Comparison of ENCODE assay signal across 1 cellular context in the genomic region with DNA sequence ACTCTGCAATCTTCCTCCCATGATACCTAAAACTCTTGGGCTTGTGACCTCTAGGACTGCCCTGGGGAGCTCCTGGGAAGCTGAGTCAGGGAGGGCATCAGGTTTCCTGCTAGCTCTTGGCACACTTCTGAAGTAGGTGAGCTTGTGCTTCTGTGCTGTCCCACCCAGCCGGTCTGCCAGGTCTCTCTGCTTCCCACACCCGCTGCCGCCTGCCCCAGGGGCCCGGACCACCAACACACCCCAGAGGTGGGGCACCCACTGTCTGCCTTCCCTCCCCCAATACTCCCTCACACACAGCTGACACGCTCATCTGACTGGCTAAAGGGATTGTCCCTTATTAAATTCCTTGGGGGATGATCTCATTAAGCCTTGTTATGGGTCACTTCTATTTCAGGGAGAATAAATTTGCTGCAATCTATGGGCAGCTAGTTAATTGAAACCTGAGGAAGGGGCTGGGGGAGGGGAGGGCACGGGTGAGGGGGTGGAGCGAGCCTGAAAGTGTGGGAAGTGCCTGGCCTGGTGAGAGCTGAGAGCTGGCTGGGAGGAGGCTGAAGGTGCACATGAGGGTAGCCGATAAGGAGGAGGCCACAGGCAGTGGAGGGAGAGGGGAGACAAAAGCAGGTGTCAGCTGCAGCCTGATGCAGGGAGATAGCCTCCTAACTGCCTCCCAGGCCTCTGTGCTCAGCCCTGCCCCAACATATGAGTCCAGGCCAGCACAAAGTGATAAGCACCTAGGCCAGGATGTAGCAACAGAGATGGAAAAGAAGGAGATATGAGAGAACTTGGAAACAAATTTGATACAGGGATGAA.
TF ChIP-seq lines count a peak whose summit lies in the region.

No MANE protein-coding gene starts in this region.

TF ChIP-seq in K562, 482 proteins besides CTCF, POLR2A, EP300 and RAD21 (continued from another document and continues in another):
- no peak for TF ChIP-seq ZNF318 (IDR thresholded peaks at IDR 0.05; ENCODE audit: borderline replicate concordance in 1 of 2, low read depth in 1 of 2)
- TF ChIP-seq, protein P1, sequence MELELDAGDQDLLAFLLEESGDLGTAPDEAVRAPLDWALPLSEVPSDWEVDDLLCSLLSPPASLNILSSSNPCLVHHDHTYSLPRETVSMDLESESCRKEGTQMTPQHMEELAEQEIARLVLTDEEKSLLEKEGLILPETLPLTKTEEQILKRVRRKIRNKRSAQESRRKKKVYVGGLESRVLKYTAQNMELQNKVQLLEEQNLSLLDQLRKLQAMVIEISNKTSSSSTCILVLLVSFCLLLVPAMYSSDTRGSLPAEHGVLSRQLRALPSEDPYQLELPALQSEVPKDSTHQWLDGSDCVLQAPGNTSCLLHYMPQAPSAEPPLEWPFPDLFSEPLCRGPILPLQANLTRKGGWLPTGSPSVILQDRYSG (tag; conservative IDR thresholded peaks at IDR 0.05; ENCODE audit: low read depth): peak; percentile 86
- TF ChIP-seq POLR2H (tag; IDR thresholded peaks at IDR 0.05; ENCODE audit: low read depth): no peak
- TF ChIP-seq, protein P2, sequence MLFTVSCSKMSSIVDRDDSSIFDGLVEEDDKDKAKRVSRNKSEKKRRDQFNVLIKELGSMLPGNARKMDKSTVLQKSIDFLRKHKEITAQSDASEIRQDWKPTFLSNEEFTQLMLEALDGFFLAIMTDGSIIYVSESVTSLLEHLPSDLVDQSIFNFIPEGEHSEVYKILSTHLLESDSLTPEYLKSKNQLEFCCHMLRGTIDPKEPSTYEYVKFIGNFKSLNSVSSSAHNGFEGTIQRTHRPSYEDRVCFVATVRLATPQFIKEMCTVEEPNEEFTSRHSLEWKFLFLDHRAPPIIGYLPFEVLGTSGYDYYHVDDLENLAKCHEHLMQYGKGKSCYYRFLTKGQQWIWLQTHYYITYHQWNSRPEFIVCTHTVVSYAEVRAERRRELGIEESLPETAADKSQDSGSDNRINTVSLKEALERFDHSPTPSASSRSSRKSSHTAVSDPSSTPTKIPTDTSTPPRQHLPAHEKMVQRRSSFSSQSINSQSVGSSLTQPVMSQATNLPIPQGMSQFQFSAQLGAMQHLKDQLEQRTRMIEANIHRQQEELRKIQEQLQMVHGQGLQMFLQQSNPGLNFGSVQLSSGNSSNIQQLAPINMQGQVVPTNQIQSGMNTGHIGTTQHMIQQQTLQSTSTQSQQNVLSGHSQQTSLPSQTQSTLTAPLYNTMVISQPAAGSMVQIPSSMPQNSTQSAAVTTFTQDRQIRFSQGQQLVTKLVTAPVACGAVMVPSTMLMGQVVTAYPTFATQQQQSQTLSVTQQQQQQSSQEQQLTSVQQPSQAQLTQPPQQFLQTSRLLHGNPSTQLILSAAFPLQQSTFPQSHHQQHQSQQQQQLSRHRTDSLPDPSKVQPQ (CRISPR knock-in tag; IDR thresholded peaks at IDR 0.05; ENCODE audit: borderline replicate concordance): peak; percentile 73; the same call in 1 of the 2 replicates
- TF ChIP-seq FOXA3 (CRISPR knock-in tag; conservative IDR thresholded peaks at IDR 0.05 in 1 of 2, IDR thresholded peaks at IDR 0.05 in 1 of 2): no peak
- TF ChIP-seq NFE2 (IDR thresholded peaks at IDR 0.05; ENCODE audit: low read depth): peak; percentile 22; the same call in 1 of the 2 replicates
- TF ChIP-seq ZKSCAN8 (CRISPR knock-in tag; IDR thresholded peaks at IDR 0.05): peak; percentile 91
- peak; percentile 93 for TF ChIP-seq ZNF766 (CRISPR knock-in tag; conservative IDR thresholded peaks at IDR 0.05)
- TF ChIP-seq, protein P3, sequence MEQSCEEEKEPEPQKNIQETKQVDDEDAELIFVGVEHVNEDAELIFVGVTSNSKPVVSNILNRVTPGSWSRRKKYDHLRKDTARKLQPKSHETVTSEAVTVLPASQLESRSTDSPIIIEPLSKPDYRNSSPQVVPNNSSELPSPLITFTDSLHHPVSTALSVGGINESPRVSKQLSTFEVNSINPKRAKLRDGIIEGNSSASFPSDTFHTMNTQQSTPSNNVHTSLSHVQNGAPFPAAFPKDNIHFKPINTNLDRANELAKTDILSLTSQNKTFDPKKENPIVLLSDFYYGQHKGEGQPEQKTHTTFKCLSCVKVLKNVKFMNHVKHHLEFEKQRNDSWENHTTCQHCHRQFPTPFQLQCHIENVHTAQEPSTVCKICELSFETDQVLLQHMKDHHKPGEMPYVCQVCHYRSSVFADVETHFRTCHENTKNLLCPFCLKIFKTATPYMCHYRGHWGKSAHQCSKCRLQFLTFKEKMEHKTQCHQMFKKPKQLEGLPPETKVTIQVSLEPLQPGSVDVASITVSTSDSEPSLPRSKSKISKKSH (CRISPR knock-in tag; IDR thresholded peaks at IDR 0.05): no peak
- TF ChIP-seq NFIX (CRISPR knock-in tag; IDR thresholded peaks at IDR 0.05; ENCODE audit: low read depth): no peak
- TF ChIP-seq MAZ (CRISPR knock-in tag; conservative IDR thresholded peaks at IDR 0.05 in 1 of 2, IDR thresholded peaks at IDR 0.05 in 1 of 2): peak; percentile 49 to 83; a peak in 2 of 4 replicates
- TF ChIP-seq ZHX1 (conservative IDR thresholded peaks at IDR 0.05; ENCODE audit: low read length): no peak
- TF ChIP-seq BRD9 (IDR thresholded peaks at IDR 0.05; ENCODE audit: low read depth, partially characterized antibody): no peak
- no peak for TF ChIP-seq ATF1 (CRISPR knock-in tag; IDR thresholded peaks at IDR 0.05)
- no peak for TF ChIP-seq ATF1 (tag; IDR thresholded peaks at IDR 0.05)
- TF ChIP-seq BRF1 (IDR thresholded peaks at IDR 0.05; ENCODE audit: borderline replicate concordance, extremely low read depth, insufficient read length): no peak
- peak; percentile 99 for TF ChIP-seq TAL1 (IDR thresholded peaks at IDR 0.05)
- peak; percentile 100 for TF ChIP-seq NCOR1 (IDR thresholded peaks at IDR 0.05)
- TF ChIP-seq GTF2A2 (tag; IDR thresholded peaks at IDR 0.05): no peak
- peak; percentile 46; the same call in 1 of the 2 replicates for TF ChIP-seq ETV1 (tag; conservative IDR thresholded peaks at IDR 0.05; ENCODE audit: low read depth)
